9 cellular contexts compared by ENCODE assay signal in genomic region chr9:136864996-136865767, GRCh38. TPM values are rescaled to one million over a fixed set of nuclear protein-coding genes. Genes with fewer than 3 reads are reported as not detected.
DNase-seq lines count a peak whose midpoint lies in the region; ATAC-seq and TF ChIP-seq lines count a peak whose summit lies in the region.
"Had no signal": no experiment of that assay in that cellular context is flagged by ENCODE, and none has a peak within 500 bp of the region (broad histone marks: within the 10 kb centered on the region; RNA-seq: fewer than 3 reads in every experiment).

No MANE protein-coding gene starts in this region.

- POLR2A ChIA-PET in CD8-positive, alpha-beta T cell (lab: Charles Lee) = no interaction called here

- no peaks in the 10 kb centered on the region for H3K9me3 ChIP-seq in CD8-positive, alpha-beta T cell (ENCODE audit: low read length)
- peaks cover 7% of the 10 kb centered on the region for H3K9me3 ChIP-seq in RWPE2 (ENCODE audit: severe bottlenecking)
- H3K9me3 ChIP-seq in osteoblast (ENCODE audit: low read depth, low read length) = no peaks in the 10 kb centered on the region

- DNase-seq in CD8-positive, alpha-beta T cell = no peak
- DNase-seq in RWPE2 (ENCODE audit: low spot score) (peak; percentile 48), osteoblast (ENCODE audit: insufficient read length, low spot score, missing footprints) (peak; percentile 85), NCI-H510A treated with DMSO at 0.1 percent for 48 hours (lab: John Stamatoyannopoulos, UW) (no peak), GM10266 (ENCODE audit: extremely low spot score) (no peak)
- no peak for DNase-seq in stimulated activated CD4-positive, alpha-beta T cell treated with anti-CD3 and anti-CD28 coated beads, Interleukin-12 subunit alpha, Interleukin-12 subunit beta, amount 100 ng/mL, for 4 hours
- DNase-seq: stimulated activated CD4-positive, alpha-beta T cell treated with anti-CD3 and anti-CD28 coated beads, Interleukin-4, amount 100 ng/mL, for 1 hour had no signal

- intact Hi-C loops in CD8-positive, alpha-beta T cell (cut with DNase I, micrococcal nuclease) = no loop called here

- CTCF ChIA-PET in CD8-positive, alpha-beta T cell (lab: Charles Lee) = interaction anchor here (1.5 kb wide), 1 partner anchor 21 kb away, joined by 3 read pairs; no protein-coding TSS in a partner anchor

- H3K4me2 ChIP-seq in osteoblast (ENCODE audit: insufficient read depth, low read length) = peak overlapping the region; percentile 82

- peaks cover 16% of the 10 kb centered on the region for H3K4me1 ChIP-seq in CD8-positive, alpha-beta T cell (ENCODE audit: insufficient read depth, low read length)
- H3K4me1 ChIP-seq in RWPE2 (ENCODE audit: insufficient read depth, poor library complexity, severe bottlenecking) (peaks cover 3% of the 10 kb centered on the region), osteoblast (ENCODE audit: insufficient read depth, low read length) (peaks cover 4% of the 10 kb centered on the region)

- H3K4me3 Mint-ChIP-seq in CD8-positive, alpha-beta T cell = peak overlapping the region; percentile 87

- H2AFZ ChIP-seq in osteoblast (ENCODE audit: low read length) = no peak overlapping the region

- no peaks in the 10 kb centered on the region for H3K27me3 ChIP-seq in CD8-positive, alpha-beta T cell (ENCODE audit: insufficient read depth, low read length)
- H3K27me3 ChIP-seq in RWPE2 (ENCODE audit: insufficient read depth, poor library complexity, severe bottlenecking) (no peaks in the 10 kb centered on the region), osteoblast (ENCODE audit: insufficient read depth, low read length) (no peaks in the 10 kb centered on the region)

- no peak for TF ChIP-seq CTCF in CD8-positive, alpha-beta T cell (IDR thresholded peaks at IDR 0.05)
- TF ChIP-seq CTCF in RWPE2 (IDR thresholded peaks at IDR 0.05; ENCODE audit: poor library complexity, severe bottlenecking) = no peak
- TF ChIP-seq CTCF in osteoblast (IDR thresholded peaks at IDR 0.05; ENCODE audit: extremely low read depth, low read depth, low read length) = no peak
- TF ChIP-seq CTCF in GM10266 (IDR thresholded peaks at IDR 0.05; ENCODE audit: control insufficient read depth, insufficient read depth, low read depth, missing control alignments) = no peak

- H3K4me3 ChIP-seq in CD8-positive, alpha-beta T cell (ENCODE audit: low read depth, low read length) = peak overlapping the region; percentile 17
- H3K4me3 ChIP-seq in RWPE2 (ENCODE audit: severe bottlenecking) (peak overlapping the region; percentile 46), osteoblast (ENCODE audit: insufficient read depth, low read length) (peak overlapping the region; percentile 91)

- H3K27ac Mint-ChIP-seq in CD8-positive, alpha-beta T cell = peak overlapping the region; percentile 66

- H3K27me3 Mint-ChIP-seq in CD8-positive, alpha-beta T cell (ENCODE audit: low read depth) = no peaks in the 10 kb centered on the region

- H3K36me3 ChIP-seq in CD8-positive, alpha-beta T cell (ENCODE audit: insufficient read depth, low read length) = peaks cover 27% of the 10 kb centered on the region
- H3K36me3 ChIP-seq in RWPE2 (ENCODE audit: low read depth) (peaks cover 34% of the 10 kb centered on the region), osteoblast (ENCODE audit: insufficient read depth, low read length) (peaks cover 29% of the 10 kb centered on the region)

- H3K9me3 Mint-ChIP-seq in CD8-positive, alpha-beta T cell = no peaks in the 10 kb centered on the region

- peaks cover 10% of the 10 kb centered on the region for H4K20me1 ChIP-seq in osteoblast (ENCODE audit: insufficient read depth, low read length)

- no peak for ATAC-seq in CD8-positive, alpha-beta T cell
- no peak for ATAC-seq in RWPE2 (ENCODE audit: low read depth)
- ATAC-seq in esophagus mucosa = peak; percentile 8
- ATAC-seq in HG03571 (IDR thresholded peaks at IDR 0.05; ENCODE audit: unreplicated experiment) = no peak

- H3K36me3 Mint-ChIP-seq in CD8-positive, alpha-beta T cell = peaks cover 24% of the 10 kb centered on the region

- H3K4me1 Mint-ChIP-seq in CD8-positive, alpha-beta T cell (ENCODE audit: low read depth) = peaks cover 23% of the 10 kb centered on the region

- peaks cover 30% of the 10 kb centered on the region for H3K79me2 ChIP-seq in osteoblast (ENCODE audit: insufficient read depth, low read length)

- peak overlapping the region; percentile 80 for H3K27ac ChIP-seq in CD8-positive, alpha-beta T cell (ENCODE audit: low read depth, low read length)
- H3K27ac ChIP-seq in RWPE2 (ENCODE audit: poor library complexity, severe bottlenecking) (peak overlapping the region; percentile 52), osteoblast (ENCODE audit: low read depth, low read length) (peak overlapping the region; percentile 29)

RNA-seq across cellular contexts. Expression of gene EDF1, which starts 0.9 kb away (rescaled TPM):
- 100 to 1,000 TPM; 198 to 200 TPM for total RNA-seq in CD8-positive, alpha-beta T cell
- total RNA-seq in esophagus mucosa (296 TPM), osteoblast (126 and 173 TPM in 2 replicates)

RNA-seq across cellular contexts. Expression of gene MAMDC4, which starts 13.0 kb away (rescaled TPM):
- 1 to 10 TPM; 2.4 to 3.4 TPM for total RNA-seq in CD8-positive, alpha-beta T cell
- total RNA-seq in esophagus mucosa (1.3 TPM), osteoblast (0.88 and 1.4 TPM in 2 replicates)

RNA-seq across cellular contexts. Expression of gene PHPT1, which starts 16.0 kb away (rescaled TPM):
- total RNA-seq in CD8-positive, alpha-beta T cell = 10 to 100 TPM; 15.7 to 17.1 TPM
- 74.4 TPM for total RNA-seq in esophagus mucosa
- total RNA-seq in osteoblast = 54.2 and 59.0 TPM in 2 replicates

RNA-seq across cellular contexts. Expression of gene TRAF2, which starts 21.1 kb away (rescaled TPM):
- total RNA-seq in CD8-positive, alpha-beta T cell = 10 to 100 TPM in 1 of 2 experiments, 1 to 10 TPM in 1; 7.1 to 11.8 TPM
- 11.1 TPM for total RNA-seq in esophagus mucosa
- 6.2 and 6.8 TPM in 2 replicates for total RNA-seq in osteoblast

RNA-seq across cellular contexts. Expression of gene AJM1, which starts 22.9 kb away (rescaled TPM):
- 1 to 10 TPM; 1.7 to 2.1 TPM for total RNA-seq in CD8-positive, alpha-beta T cell
- total RNA-seq in esophagus mucosa (1.1 TPM), osteoblast (0.88 and 1.1 TPM in 2 replicates)

Comparison
In these comparisons a context has a peak if more than half of its experiments do, and no peak if none do; other contexts are left out.
1. DNase-seq: peak in RWPE2 (single experiment) and osteoblast (single experiment); none in CD8-positive, alpha-beta T cell (0 of 7), NCI-H510A treated with DMSO at 0.1 percent for 48 hours (single experiment), stimulated activated CD4-positive, alpha-beta T cell treated with anti-CD3 and anti-CD28 coated beads, Interleukin-12 subunit alpha, Interleukin-12 subunit beta, amount 100 ng/mL, for 4 hours (single experiment) and GM10266 (single experiment).
2. H3K27ac ChIP-seq: peak in every context shown above with its lines; median percentile 80 in CD8-positive, alpha-beta T cell; 52 in RWPE2; 29 in osteoblast.
3. H3K4me3 ChIP-seq: peak in every context shown above with its lines; median percentile 91 in osteoblast; 46 in RWPE2; 17 in CD8-positive, alpha-beta T cell.